ENCODE assay signal across 8 cellular contexts in genomic region chr5:172659909-172660628, GRCh38. TPM values are rescaled to one million over a fixed set of nuclear protein-coding genes. Genes with fewer than 3 reads are reported as not detected.
DNase-seq lines count a peak whose midpoint lies in the region; TF ChIP-seq lines count a peak whose summit lies in the region.

No MANE protein-coding gene starts in this region.

- peaks cover 0 to 9% of the 10 kb centered on the region in 2 donors for H3K9me3 ChIP-seq in ascending aorta
- H3K9me3 ChIP-seq in skeletal muscle satellite cell (replicated peaks; ENCODE audit: low read length): peaks cover 3% of the 10 kb centered on the region

- H3K4me3 ChIP-seq in ascending aorta (no peak overlapping the region), skeletal muscle satellite cell (ENCODE audit: low read length) (peak overlapping the region; percentile 46)

- H3K36me3 ChIP-seq in ascending aorta (no peaks in the 10 kb centered on the region), skeletal muscle satellite cell (ENCODE audit: insufficient read depth, low read length) (no peaks in the 10 kb centered on the region)

- peak overlapping the region; percentile 78 to 83 for H3K27ac ChIP-seq in ascending aorta

- no peaks in the 10 kb centered on the region for H3K36me3 Mint-ChIP-seq in activated CD4-positive, alpha-beta memory T cell treated with anti-CD3 and anti-CD28 coated beads, Interleukin-2, amount 10 ng/mL, durations not matched to agents 7 days and 5 days (ENCODE audit: low read depth)

- in situ Hi-C loops in GM13977 (cut with MboI; ENCODE audit: low pct_unique_long_range_greater_than_20kb, low sequenced_read_pairs, unreplicated experiment): no loop called here

- peak overlapping the region; percentile 79 for H3K9ac ChIP-seq in skeletal muscle satellite cell (ENCODE audit: low read depth, low read length)

- CTCF ChIA-PET in activated CD4-positive, alpha-beta memory T cell treated with anti-CD3 and anti-CD28 coated beads, Interleukin-2, amount 10 ng/mL, durations not matched to agents 7 days and 5 days (lab: Charles Lee): interaction anchor here (0.9 kb wide), 1 partner anchor 55 kb away, joined by 3 read pairs; no protein-coding TSS in a partner anchor

- POLR2A ChIA-PET in activated CD4-positive, alpha-beta memory T cell treated with anti-CD3 and anti-CD28 coated beads, Interleukin-2, amount 10 ng/mL, durations not matched to agents 7 days and 5 days (lab: Charles Lee): no interaction called here

- H3K27me3 ChIP-seq in ascending aorta (no peaks in the 10 kb centered on the region), skeletal muscle satellite cell (ENCODE audit: control insufficient read depth, insufficient read depth, low read length) (no peaks in the 10 kb centered on the region)

- peak overlapping the region; percentile 65 for H3K4me2 ChIP-seq in skeletal muscle satellite cell (ENCODE audit: low read length)

- H3K27ac Mint-ChIP-seq in activated CD4-positive, alpha-beta memory T cell treated with anti-CD3 and anti-CD28 coated beads, Interleukin-2, amount 10 ng/mL, durations not matched to agents 7 days and 5 days: no peak overlapping the region

- intact Hi-C loops in ascending aorta (cut with DNase I): no loop called here

- H3K4me1 ChIP-seq in ascending aorta: peaks cover 10 to 19% of the 10 kb centered on the region in 2 donors
- peaks cover 27% of the 10 kb centered on the region for H3K4me1 ChIP-seq in skeletal muscle satellite cell (ENCODE audit: control insufficient read depth, insufficient read depth, low read length)

- no peak overlapping the region for H3K4me3 Mint-ChIP-seq in activated CD4-positive, alpha-beta memory T cell treated with anti-CD3 and anti-CD28 coated beads, Interleukin-2, amount 10 ng/mL, durations not matched to agents 7 days and 5 days

- no peaks in the 10 kb centered on the region for H3K27me3 Mint-ChIP-seq in activated CD4-positive, alpha-beta memory T cell treated with anti-CD3 and anti-CD28 coated beads, Interleukin-2, amount 10 ng/mL, durations not matched to agents 7 days and 5 days

- no peaks in the 10 kb centered on the region for H3K4me1 Mint-ChIP-seq in activated CD4-positive, alpha-beta memory T cell treated with anti-CD3 and anti-CD28 coated beads, Interleukin-2, amount 10 ng/mL, durations not matched to agents 7 days and 5 days

- TF ChIP-seq CTCF in ascending aorta (IDR thresholded peaks at IDR 0.05) (no peak), GM13977 (IDR thresholded peaks at IDR 0.05; ENCODE audit: extremely low read depth, insufficient read depth, missing control alignments) (no peak)

- peaks cover 12% of the 10 kb centered on the region for H3K9me3 Mint-ChIP-seq in activated CD4-positive, alpha-beta memory T cell treated with anti-CD3 and anti-CD28 coated beads, Interleukin-2, amount 10 ng/mL, durations not matched to agents 7 days and 5 days

- DNase-seq in SIG-M5 treated with dmso at 0.1 percent for 504 hours (lab: John Stamatoyannopoulos, UW; ENCODE audit: unreplicated experiment): peak; percentile 53
- no peak for DNase-seq in SIG-M5 (lab: John Stamatoyannopoulos, UW)
- peak; percentile 73 to 92 for DNase-seq in ascending aorta (ENCODE audit: low spot score in 2 of 2)
- peak; percentile 55 for DNase-seq in iPS-NIHi11 (ENCODE audit: low spot score)
- DNase-seq in GM13977 (ENCODE audit: low spot score): no peak
- no peak for DNase-seq in germinal center (ENCODE audit: low spot score)
- no peak for DNase-seq in activated CD4-positive, alpha-beta memory T cell treated with anti-CD3 and anti-CD28 coated beads, Interleukin-2, amount 10 ng/mL, durations not matched to agents 7 days and 5 days

RNA-seq across cellular contexts. Expression of gene NEURL1B, which starts 19.0 kb away (rescaled TPM):
- 131 TPM for total RNA-seq in ascending aorta
- 0.22 and 0.25 TPM in 2 replicates for total RNA-seq in skeletal muscle satellite cell (2012; rRNA removed)
- 1 to 10 TPM; 3.0 to 3.3 TPM for total RNA-seq in activated CD4-positive, alpha-beta memory T cell treated with anti-CD3 and anti-CD28 coated beads, Interleukin-2, amount 10 ng/mL, durations not matched to agents 7 days and 5 days

Comparison
In these comparisons a context has a peak if more than half of its experiments do, and no peak if none do; other contexts are left out.
1. DNase-seq: peak in SIG-M5 treated with dmso at 0.1 percent for 504 hours (single experiment), ascending aorta (2 of 2) and iPS-NIHi11 (single experiment); none in SIG-M5 (single experiment), GM13977 (single experiment), germinal center (single experiment) and activated CD4-positive, alpha-beta memory T cell treated with anti-CD3 and anti-CD28 coated beads, Interleukin-2, amount 10 ng/mL, durations not matched to agents 7 days and 5 days (single experiment).
2. RNA of gene NEURL1B, which starts 19.0 kb away (total RNA-seq): 131 TPM in ascending aorta (single experiment); 3.0 to 3.3 TPM in activated CD4-positive, alpha-beta memory T cell treated with anti-CD3 and anti-CD28 coated beads, Interleukin-2, amount 10 ng/mL, durations not matched to agents 7 days and 5 days; every median in the first group is over 10 times any median in the second.